12 cellular contexts compared by ENCODE assay signal in the genomic region with DNA sequence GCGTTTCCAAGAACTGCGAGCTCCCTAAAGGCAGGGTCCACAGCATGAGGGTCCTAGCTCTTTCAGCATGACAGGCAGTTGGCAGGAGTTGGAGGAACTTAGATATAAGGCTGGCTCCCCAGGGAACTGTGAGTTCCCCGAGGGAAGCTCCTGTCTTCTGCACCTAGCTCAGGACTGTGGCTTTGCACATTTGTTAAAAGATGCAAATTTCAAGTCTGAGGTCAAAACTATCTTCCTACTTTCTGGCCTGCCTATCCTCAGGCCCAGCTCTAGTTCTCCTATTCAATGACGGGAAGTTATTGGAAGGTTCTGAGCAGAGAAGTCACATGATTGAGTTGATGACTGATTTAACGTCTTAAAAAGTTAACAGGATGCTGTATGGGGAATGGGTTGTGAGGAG. TPM values are rescaled to one million over a fixed set of nuclear protein-coding genes. Genes with fewer than 3 reads are reported as not detected.
DNase-seq lines count a peak whose midpoint lies in the region; ATAC-seq and TF ChIP-seq lines count a peak whose summit lies in the region.
"Had no signal": no experiment of that assay in that cellular context is flagged by ENCODE, and none has a peak within 500 bp of the region (broad histone marks: within the 10 kb centered on the region; RNA-seq: fewer than 3 reads in every experiment).

No MANE protein-coding gene starts in this region.

- ATAC-seq in GM21390 (IDR thresholded peaks at IDR 0.05; ENCODE audit: unreplicated experiment), result peak; percentile 68
- ATAC-seq: HepG2 had no signal

- peak overlapping the region; percentile 20; the same call in 1 of the 2 replicates for H3K27ac ChIP-seq in BLaER1
- peak overlapping the region; percentile 49; the same call in 1 of the 2 replicates for H3K27ac ChIP-seq in HL-60 (replicated peaks)

- no peaks in the 10 kb centered on the region for H3K9me3 ChIP-seq in BLaER1

- no peak for TF ChIP-seq CTCF in HL-60 (IDR thresholded peaks at IDR 0.05; ENCODE audit: insufficient read depth, low read length)

- no peaks in the 10 kb centered on the region for H4K20me1 ChIP-seq in BLaER1

- no peak overlapping the region for H3K9ac ChIP-seq in BLaER1

- H3K4me2 ChIP-seq in BLaER1, result peak overlapping the region; percentile 44

- H3K27me3 ChIP-seq in BLaER1 (no peaks in the 10 kb centered on the region), HL-60 (ENCODE audit: insufficient read depth, poor library complexity, severe bottlenecking) (no peaks in the 10 kb centered on the region)

- H3K36me3 ChIP-seq in BLaER1, result peaks cover 70% of the 10 kb centered on the region

- H3K4me1 ChIP-seq in BLaER1, result peaks cover 24% of the 10 kb centered on the region

- DNase-seq in HL-60 (ENCODE audit: low read depth in 1 of 2, low spot score in 1 of 2), result peak in 1 of 2 experiments; percentile 34
- peak; percentile 25 for DNase-seq in dermis blood vessel endothelial cell
- no peak for DNase-seq in T-helper 2 cell
- no peak for DNase-seq in NCI-H1694 treated with DMSO at 0.1 percent for 48 hours (lab: John Stamatoyannopoulos, UW)
- no peak for DNase-seq in activated T-cell treated with anti-CD3 and anti-CD28 coated beads for 4 hours
- DNase-seq in SHP77 treated with DMSO at 0.1 percent for 48 hours (lab: John Stamatoyannopoulos, UW), result no peak
- DNase-seq: H9, small intestine, T-helper 9 cell had no signal

- H3K4me3 ChIP-seq in BLaER1 (no peak overlapping the region), HL-60 (replicated peaks; ENCODE audit: insufficient read depth, low read length) (no peak overlapping the region)

RNA-seq across cellular contexts. Expression of a gene that starts 11.7 kb away (rescaled TPM):
- 0.28 and 0.34 TPM in 2 replicates for total RNA-seq in dermis blood vessel endothelial cell
- total RNA-seq: HepG2 had no signal

RNA-seq across cellular contexts. Expression of a gene that starts 37.9 kb away (rescaled TPM):
- 2.6 and 22.3 TPM in 2 replicates for total RNA-seq in dermis blood vessel endothelial cell
